In the genomic region with DNA sequence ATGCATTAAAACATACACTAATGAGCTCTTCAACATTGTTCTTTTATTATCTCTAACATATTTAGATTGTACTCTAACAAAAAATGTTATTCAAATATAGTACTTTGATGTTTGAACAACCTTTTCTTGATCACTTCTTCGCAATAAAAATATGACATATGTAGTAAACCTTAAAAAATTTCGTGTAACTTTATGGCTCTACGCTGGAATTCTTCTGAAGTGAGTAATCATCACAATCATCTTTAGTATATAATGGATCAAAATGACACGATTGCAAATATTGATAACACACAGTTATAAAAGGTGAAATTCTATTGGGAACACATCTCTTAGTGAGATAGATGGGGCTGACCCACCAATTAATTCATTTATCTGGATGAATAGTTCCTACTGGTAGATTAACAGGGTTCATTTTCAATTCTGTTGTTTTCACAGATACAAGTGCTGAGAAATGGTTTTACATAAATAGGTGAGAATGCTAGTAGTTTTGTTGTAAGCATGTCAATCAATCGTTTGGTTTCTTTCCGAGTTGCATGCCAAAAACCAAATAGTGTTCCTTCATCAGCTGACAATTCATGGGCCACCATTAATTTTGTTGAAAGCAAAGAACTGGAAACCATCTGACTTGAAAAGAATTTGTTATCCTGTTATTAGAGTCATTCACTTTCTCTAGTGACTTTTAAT, we compare ENCODE assay signal across 10 cellular contexts. TPM values are rescaled to one million over a fixed set of nuclear protein-coding genes. Genes with fewer than 3 reads are reported as not detected.
DNase-seq lines count a peak whose midpoint lies in the region; ATAC-seq and TF ChIP-seq lines count a peak whose summit lies in the region.
"Had no signal": no experiment of that assay in that cellular context is flagged by ENCODE, and none has a peak within 500 bp of the region (broad histone marks: within the 10 kb centered on the region; RNA-seq: fewer than 3 reads in every experiment).

No MANE protein-coding gene starts in this region.

- peaks cover 19% of the 10 kb centered on the region for H3K36me3 ChIP-seq in MG63

- ATAC-seq in CD4-positive, alpha-beta T cell (ENCODE audit: poor library complexity) = no peak
- ATAC-seq in natural killer cell (no peak), GM19035 (IDR thresholded peaks at IDR 0.05; ENCODE audit: unreplicated experiment) (no peak), GM21367 (IDR thresholded peaks at IDR 0.05; ENCODE audit: unreplicated experiment) (no peak), HG02642 (IDR thresholded peaks at IDR 0.05; ENCODE audit: poor library complexity, unreplicated experiment) (no peak)

- intact Hi-C loops in CD4-positive, alpha-beta T cell (cut with DNase I, micrococcal nuclease) = loop anchor here (2.0 to 10.0 kb wide), 7 partner anchors 58 to 514 kb away; a partner anchor contains a TSS
- intact Hi-C loops in natural killer cell (cut with micrococcal nuclease) = loop anchor here (5.0 kb wide), 3 partner anchors 61 to 146 kb away; a partner anchor contains a TSS

- H3K27me3 Mint-ChIP-seq in CD4-positive, alpha-beta T cell = no peaks in the 10 kb centered on the region
- H3K27me3 Mint-ChIP-seq in natural killer cell (ENCODE audit: low read depth in 2 of 2) = no peaks in the 10 kb centered on the region

- H3K4me3 ChIP-seq in MG63 = peak overlapping the region; percentile 89

- POLR2A ChIA-PET in CD4-positive, alpha-beta T cell (lab: Charles Lee) = interaction anchor here (0.7 to 1.8 kb wide), 8 partner anchors 14 to 435 kb away, joined by 3 to 15 read pairs (median 4); a partner anchor contains a TSS

- TF ChIP-seq CTCF in CD4-positive, alpha-beta T cell (IDR thresholded peaks at IDR 0.05) = no peak
- TF ChIP-seq CTCF in natural killer cell (IDR thresholded peaks at IDR 0.05) = no peak

- H3K9me3 Mint-ChIP-seq in CD4-positive, alpha-beta T cell = no peaks in the 10 kb centered on the region
- H3K9me3 Mint-ChIP-seq in natural killer cell = no peaks in the 10 kb centered on the region

- no peaks in the 10 kb centered on the region for H3K9me3 ChIP-seq in CD4-positive, alpha-beta T cell (ENCODE audit: control insufficient read depth, low read length)
- H3K9me3 ChIP-seq in MG63 = no peaks in the 10 kb centered on the region

- H3K27ac Mint-ChIP-seq in CD4-positive, alpha-beta T cell = peak overlapping the region; percentile 99
- peak overlapping the region; percentile 98 to 100 for H3K27ac Mint-ChIP-seq in natural killer cell

- peaks cover 30% of the 10 kb centered on the region for H3K36me3 Mint-ChIP-seq in CD4-positive, alpha-beta T cell (ENCODE audit: low read depth)
- no peaks in the 10 kb centered on the region for H3K36me3 Mint-ChIP-seq in natural killer cell

- DNase-seq in CD4-positive, alpha-beta T cell = no peak
- DNase-seq in MG63 (no peak), dermis blood vessel endothelial cell (peak; percentile 18), natural killer cell (no peak)
- DNase-seq in activated CD4-positive, CD25-positive, alpha-beta regulatory T cell treated with anti-CD3 and anti-CD28 coated beads, Interleukin-2, amount 50 U/mL, for 72 hours = no peak
- DNase-seq: T-helper 9 cell had no signal

- H3K27me3 ChIP-seq in CD4-positive, alpha-beta T cell (ENCODE audit: control insufficient read depth, insufficient read depth, low read length) = no peaks in the 10 kb centered on the region
- no peaks in the 10 kb centered on the region for H3K27me3 ChIP-seq in MG63

- CTCF ChIA-PET in CD4-positive, alpha-beta T cell (lab: Charles Lee) = interaction anchor here (1.0 to 1.2 kb wide), 2 partner anchors 59 to 82 kb away, joined by 5 read pairs; no protein-coding TSS in a partner anchor

- H3K4me1 Mint-ChIP-seq in CD4-positive, alpha-beta T cell (ENCODE audit: low read depth) = peaks cover 52% of the 10 kb centered on the region
- H3K4me1 Mint-ChIP-seq in natural killer cell = peaks cover 20 to 21% of the 10 kb centered on the region in 2 donors

- H3K27ac ChIP-seq in CD4-positive, alpha-beta T cell (ENCODE audit: low read depth, low read length) = no peak overlapping the region

- peak overlapping the region; percentile 95 for H3K4me3 Mint-ChIP-seq in CD4-positive, alpha-beta T cell
- peak overlapping the region; percentile 98 for H3K4me3 Mint-ChIP-seq in natural killer cell

RNA-seq across cellular contexts. Expression of a gene that starts 1.5 kb away (rescaled TPM):
- 1 to 10 TPM; 8.7 to 8.8 TPM for total RNA-seq in CD4-positive, alpha-beta T cell
- total RNA-seq in MG63 (2014; rRNA removed; shearing (Covaris generic); ENCODE audit: low replicate concordance) = 36.7 and 52.8 TPM in 2 replicates
- total RNA-seq in dermis blood vessel endothelial cell (80.4 and 85.3 TPM in 2 replicates), natural killer cell (10 to 100 TPM; 15.3 to 19.5 (median 19.3) TPM)

RNA-seq across cellular contexts. Expression of a gene that starts 8.8 kb away (rescaled TPM):
- not detected for total RNA-seq in CD4-positive, alpha-beta T cell
- not detected in 2 replicates for total RNA-seq in MG63 (2014; rRNA removed; shearing (Covaris generic); ENCODE audit: low replicate concordance)
- total RNA-seq in dermis blood vessel endothelial cell (not detected in 2 replicates), natural killer cell (not detected)
- total RNA-seq: pulmonary artery endothelial cell had no signal
